8 cellular contexts compared by ENCODE assay signal in the genomic region with DNA sequence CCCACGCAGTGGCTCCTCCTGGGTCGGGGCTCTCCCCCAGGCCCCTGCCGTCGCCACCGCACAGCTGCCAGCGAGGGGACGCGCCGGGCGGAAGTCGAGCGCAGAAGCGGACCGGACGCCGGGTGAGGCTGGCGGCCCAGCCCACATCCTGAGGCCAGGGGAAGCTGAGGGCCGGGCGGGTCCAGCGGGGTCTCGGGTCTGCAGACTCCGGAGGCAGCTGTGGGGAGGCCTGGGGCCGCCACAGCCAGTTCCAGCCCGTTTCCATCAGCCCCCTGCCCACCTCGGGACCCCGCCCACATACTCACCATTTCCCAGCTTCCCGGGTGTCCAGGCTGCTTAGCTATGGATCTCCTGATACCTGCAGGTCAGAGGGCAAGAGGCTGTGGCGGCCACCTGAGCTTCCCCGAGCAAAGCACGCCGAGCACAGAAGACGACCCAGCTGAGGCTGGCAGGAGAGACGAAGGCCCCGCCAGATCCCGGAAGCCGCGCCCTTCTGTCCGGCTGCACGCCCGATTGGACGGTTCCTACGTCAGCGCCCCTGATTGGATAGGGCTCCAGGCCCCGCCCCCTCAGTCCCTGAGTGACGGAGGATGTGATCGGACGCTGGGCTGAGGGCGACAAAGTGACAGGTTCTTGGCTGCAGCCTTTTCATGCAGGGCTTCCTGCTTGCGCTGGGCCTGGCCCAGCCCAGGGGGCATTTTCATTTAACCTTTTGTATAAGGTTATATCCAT. TPM values are rescaled to one million over a fixed set of nuclear protein-coding genes. Genes with fewer than 3 reads are reported as not detected.
DNase-seq lines count a peak whose midpoint lies in the region; ATAC-seq and TF ChIP-seq lines count a peak whose summit lies in the region.

No MANE protein-coding gene starts in this region.

- peaks cover 52% of the 10 kb centered on the region for H3K4me1 Mint-ChIP-seq in T-helper 17 cell

- peaks cover 4% of the 10 kb centered on the region for H3K36me3 Mint-ChIP-seq in T-helper 17 cell (ENCODE audit: low read depth)

- H3K4me3 Mint-ChIP-seq in T-helper 17 cell, result peak overlapping the region; percentile 97

- H3K27ac ChIP-seq in angular gyrus (ENCODE audit: low read depth, low read length) (peak overlapping the region; percentile 62), right cardiac atrium (ENCODE audit: low read length) (peak overlapping the region; percentile 89), vagina (peak overlapping the region; percentile 82)

- peak in 1 of 2 donors; percentile 60 for TF ChIP-seq POLR2A in vagina (IDR thresholded peaks at IDR 0.05)

- H3K9me3 ChIP-seq in T-helper 17 cell (ENCODE audit: control insufficient read depth, low read length, poor library complexity, severe bottlenecking) (no peaks in the 10 kb centered on the region), right cardiac atrium (ENCODE audit: control insufficient read depth, low read length) (no peaks in the 10 kb centered on the region), vagina (no peaks in the 10 kb centered on the region)

- H3K4me3 ChIP-seq in right cardiac atrium (ENCODE audit: low read length) (peak overlapping the region; percentile 81), vagina (peak overlapping the region; percentile 86 to 94)

- H3K36me3 ChIP-seq in vagina, result peaks cover 0 to 4% of the 10 kb centered on the region in 2 donors

- intact Hi-C loops in right cardiac atrium (cut with DNase I) (no loop called here), vagina (cut with DNase I) (no loop called here)

- TF ChIP-seq CTCF in vagina (IDR thresholded peaks at IDR 0.05), result no peak

- peaks cover 4% of the 10 kb centered on the region for H3K4me1 ChIP-seq in right cardiac atrium (ENCODE audit: control insufficient read depth, insufficient read depth, low read length)
- H3K4me1 ChIP-seq in vagina, result peaks cover 28% of the 10 kb centered on the region

- under 1% methylated on average over 49 of the region's 49 CpGs for WGBS in right cardiac atrium

- no peaks in the 10 kb centered on the region for H3K27me3 ChIP-seq in right cardiac atrium (ENCODE audit: control insufficient read depth, insufficient read depth)
- H3K27me3 ChIP-seq in vagina, result no peaks in the 10 kb centered on the region

- DNase-seq in NCI-H1694 treated with DMSO at 0.1 percent for 48 hours (lab: John Stamatoyannopoulos, UW) (peak; percentile 88), T-helper 17 cell (peak; percentile 87 to 91 (median 87)), right cardiac atrium (peak; percentile 99 to 100 (median 99)), pulmonary artery endothelial cell (ENCODE audit: low read depth, low spot score) (peak; percentile 68), vagina (ENCODE audit: extremely low spot score in 2 of 2) (peak in 1 of 2 donors; percentile 95)

- peak overlapping the region; percentile 80 for H3K27ac Mint-ChIP-seq in T-helper 17 cell

- no peaks in the 10 kb centered on the region for H3K27me3 Mint-ChIP-seq in T-helper 17 cell

- peak; percentile 81 for ATAC-seq in GM18499 (IDR thresholded peaks at IDR 0.05; ENCODE audit: insufficient read depth, unreplicated experiment)
- peak; percentile 88 for ATAC-seq in HG02938 (IDR thresholded peaks at IDR 0.05; ENCODE audit: unreplicated experiment)
- ATAC-seq in T-helper 17 cell, result peak; percentile 99
- ATAC-seq in right cardiac atrium, result peak; percentile 100

RNA-seq across cellular contexts. Expression of a gene that starts 38.7 kb away (rescaled TPM):
- total RNA-seq in T-helper 17 cell (10 to 100 TPM; 12.0 to 16.7 TPM), right cardiac atrium (10 to 100 TPM; 13.9 to 27.3 (median 21.9) TPM), pulmonary artery endothelial cell (50.2 and 68.5 TPM in 2 replicates), vagina (39.3 TPM)
- 1.1 TPM for polyA plus RNA-seq in right cardiac atrium

RNA-seq across cellular contexts. Expression of a gene that starts 45.3 kb away (rescaled TPM):
- total RNA-seq in T-helper 17 cell (not detected), right cardiac atrium (not detected), pulmonary artery endothelial cell (not detected in 2 replicates), vagina (not detected)
- not detected for polyA plus RNA-seq in right cardiac atrium
